Comparison of ENCODE assay signal across 1 cellular context in the genomic region with DNA sequence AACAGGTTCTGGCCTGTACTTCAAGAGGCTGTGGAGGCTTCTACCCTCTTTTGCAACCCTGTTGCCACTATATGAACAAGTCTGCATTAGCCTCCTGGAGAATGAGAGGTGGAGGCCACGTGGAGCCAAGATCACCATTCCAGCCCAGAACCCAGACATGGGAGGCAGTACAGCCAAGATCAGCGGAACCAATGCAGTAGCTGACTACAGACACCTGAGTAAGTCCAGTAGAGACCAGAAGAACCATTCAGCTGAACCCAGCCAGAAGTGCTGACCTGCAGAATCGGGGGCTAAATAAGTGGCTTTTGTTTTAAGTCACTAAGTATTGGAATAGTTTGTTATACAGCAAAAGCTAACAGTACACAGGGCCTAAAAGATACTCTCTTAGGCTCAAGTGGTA.
TF ChIP-seq lines count a peak whose summit lies in the region.

No MANE protein-coding gene starts in this region.

TF ChIP-seq in GM23338, 12 proteins besides CTCF, POLR2A, EP300 and RAD21:
- TF ChIP-seq, protein P1, sequence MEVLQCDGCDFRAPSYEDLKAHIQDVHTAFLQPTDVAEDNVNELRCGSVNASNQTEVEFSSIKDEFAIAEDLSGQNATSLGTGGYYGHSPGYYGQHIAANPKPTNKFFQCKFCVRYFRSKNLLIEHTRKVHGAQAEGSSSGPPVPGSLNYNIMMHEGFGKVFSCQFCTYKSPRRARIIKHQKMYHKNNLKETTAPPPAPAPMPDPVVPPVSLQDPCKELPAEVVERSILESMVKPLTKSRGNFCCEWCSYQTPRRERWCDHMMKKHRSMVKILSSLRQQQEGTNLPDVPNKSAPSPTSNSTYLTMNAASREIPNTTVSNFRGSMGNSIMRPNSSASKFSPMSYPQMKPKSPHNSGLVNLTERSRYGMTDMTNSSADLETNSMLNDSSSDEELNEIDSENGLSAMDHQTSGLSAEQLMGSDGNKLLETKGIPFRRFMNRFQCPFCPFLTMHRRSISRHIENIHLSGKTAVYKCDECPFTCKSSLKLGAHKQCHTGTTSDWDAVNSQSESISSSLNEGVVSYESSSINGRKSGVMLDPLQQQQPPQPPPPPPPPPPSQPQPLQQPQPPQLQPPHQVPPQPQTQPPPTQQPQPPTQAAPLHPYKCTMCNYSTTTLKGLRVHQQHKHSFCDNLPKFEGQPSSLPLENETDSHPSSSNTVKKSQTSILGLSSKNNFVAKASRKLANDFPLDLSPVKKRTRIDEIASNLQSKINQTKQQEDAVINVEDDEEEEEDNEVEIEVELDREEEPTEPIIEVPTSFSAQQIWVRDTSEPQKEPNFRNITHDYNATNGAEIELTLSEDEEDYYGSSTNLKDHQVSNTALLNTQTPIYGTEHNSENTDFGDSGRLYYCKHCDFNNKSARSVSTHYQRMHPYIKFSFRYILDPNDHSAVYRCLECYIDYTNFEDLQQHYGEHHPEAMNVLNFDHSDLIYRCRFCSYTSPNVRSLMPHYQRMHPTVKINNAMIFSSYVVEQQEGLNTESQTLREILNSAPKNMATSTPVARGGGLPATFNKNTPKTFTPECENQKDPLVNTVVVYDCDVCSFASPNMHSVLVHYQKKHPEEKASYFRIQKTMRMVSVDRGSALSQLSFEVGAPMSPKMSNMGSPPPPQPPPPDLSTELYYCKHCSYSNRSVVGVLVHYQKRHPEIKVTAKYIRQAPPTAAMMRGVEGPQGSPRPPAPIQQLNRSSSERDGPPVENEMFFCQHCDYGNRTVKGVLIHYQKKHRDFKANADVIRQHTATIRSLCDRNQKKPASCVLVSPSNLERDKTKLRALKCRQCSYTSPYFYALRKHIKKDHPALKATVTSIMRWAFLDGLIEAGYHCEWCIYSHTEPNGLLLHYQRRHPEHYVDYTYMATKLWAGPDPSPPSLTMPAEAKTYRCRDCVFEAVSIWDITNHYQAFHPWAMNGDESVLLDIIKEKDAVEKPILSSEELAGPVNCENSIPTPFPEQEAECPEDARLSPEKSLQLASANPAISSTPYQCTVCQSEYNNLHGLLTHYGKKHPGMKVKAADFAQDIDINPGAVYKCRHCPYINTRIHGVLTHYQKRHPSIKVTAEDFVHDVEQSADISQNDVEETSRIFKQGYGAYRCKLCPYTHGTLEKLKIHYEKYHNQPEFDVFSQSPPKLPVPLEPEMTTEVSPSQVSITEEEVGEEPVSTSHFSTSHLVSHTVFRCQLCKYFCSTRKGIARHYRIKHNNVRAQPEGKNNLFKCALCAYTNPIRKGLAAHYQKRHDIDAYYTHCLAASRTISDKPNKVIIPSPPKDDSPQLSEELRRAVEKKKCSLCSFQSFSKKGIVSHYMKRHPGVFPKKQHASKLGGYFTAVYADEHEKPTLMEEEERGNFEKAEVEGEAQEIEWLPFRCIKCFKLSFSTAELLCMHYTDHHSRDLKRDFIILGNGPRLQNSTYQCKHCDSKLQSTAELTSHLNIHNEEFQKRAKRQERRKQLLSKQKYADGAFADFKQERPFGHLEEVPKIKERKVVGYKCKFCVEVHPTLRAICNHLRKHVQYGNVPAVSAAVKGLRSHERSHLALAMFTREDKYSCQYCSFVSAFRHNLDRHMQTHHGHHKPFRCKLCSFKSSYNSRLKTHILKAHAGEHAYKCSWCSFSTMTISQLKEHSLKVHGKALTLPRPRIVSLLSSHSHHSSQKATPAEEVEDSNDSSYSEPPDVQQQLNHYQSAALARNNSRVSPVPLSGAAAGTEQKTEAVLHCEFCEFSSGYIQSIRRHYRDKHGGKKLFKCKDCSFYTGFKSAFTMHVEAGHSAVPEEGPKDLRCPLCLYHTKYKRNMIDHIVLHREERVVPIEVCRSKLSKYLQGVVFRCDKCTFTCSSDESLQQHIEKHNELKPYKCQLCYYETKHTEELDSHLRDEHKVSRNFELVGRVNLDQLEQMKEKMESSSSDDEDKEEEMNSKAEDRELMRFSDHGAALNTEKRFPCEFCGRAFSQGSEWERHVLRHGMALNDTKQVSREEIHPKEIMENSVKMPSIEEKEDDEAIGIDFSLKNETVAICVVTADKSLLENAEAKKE (CRISPR knock-in tag; IDR thresholded peaks at IDR 0.05): no peak
- TF ChIP-seq ZNF331 (CRISPR knock-in tag; IDR thresholded peaks at IDR 0.05; ENCODE audit: low read depth): peak; percentile 49
TF ChIP-seq in GM23338: peak in this region for 1.
